Comparison of ENCODE assay signal across 27 cellular contexts in the genomic region with DNA sequence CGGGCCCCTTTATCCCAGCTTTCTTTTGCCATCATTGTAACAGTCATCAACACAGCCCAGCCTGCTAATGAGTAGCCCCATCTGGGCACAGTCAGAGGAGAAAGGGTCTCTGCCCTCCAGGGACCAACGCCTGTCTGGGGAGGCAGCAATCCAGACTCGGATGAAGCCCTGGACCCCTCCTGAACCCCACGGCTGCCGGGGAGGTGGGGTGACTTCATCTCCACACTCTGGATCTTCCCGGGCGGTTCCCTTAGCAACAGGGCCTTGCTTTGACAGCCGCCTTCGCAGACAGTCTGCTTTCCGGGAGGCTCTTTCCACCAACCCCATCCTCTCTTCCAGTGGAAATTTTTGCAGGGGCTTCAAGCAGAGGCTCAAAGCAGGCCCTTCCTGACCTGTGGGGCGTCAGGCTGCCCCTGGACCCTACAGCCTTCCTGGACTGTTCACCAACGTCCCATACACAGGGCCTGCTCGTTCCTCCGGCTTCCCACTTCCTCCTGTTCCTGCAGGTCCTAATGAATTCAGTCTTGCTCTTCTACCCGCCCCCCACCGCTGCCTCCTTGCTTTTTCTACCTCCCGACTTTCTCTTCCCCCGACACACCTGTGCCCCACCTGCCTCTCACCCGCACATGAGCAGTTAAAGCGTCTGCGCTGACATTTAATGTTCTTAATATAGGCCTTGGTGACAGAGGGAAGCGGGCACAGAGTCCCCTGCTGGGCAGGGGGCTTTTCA.
A peak's percentile ranks its signal among the peaks of the same experiment; 100 is the strongest.
DNase-seq lines count a peak whose midpoint lies in the region; ATAC-seq and TF ChIP-seq lines count a peak whose summit lies in the region.
"Had no signal": no experiment of that assay in that cellular context is flagged by ENCODE, and none has a peak within 500 bp of the region (broad histone marks: within the 10 kb centered on the region; RNA-seq: fewer than 3 reads in every experiment).

No MANE protein-coding gene starts in this region.

- no peak for TF ChIP-seq CTCF in chondrocyte (IDR thresholded peaks at IDR 0.05)

- H3K4me1 Mint-ChIP-seq in activated CD4-positive, alpha-beta T cell treated with anti-CD3 and anti-CD28 coated beads, Interleukin-2, amount 10 ng/mL, durations not matched to agents 24 days and 14 days, result no peaks in the 10 kb centered on the region
- no peaks in the 10 kb centered on the region for H3K4me1 Mint-ChIP-seq in chondrocyte (ENCODE audit: low read depth)
- H3K4me1 Mint-ChIP-seq: naive thymus-derived CD4-positive, alpha-beta T cell had no signal

- peak; percentile 32 for DNase-seq in activated CD4-positive, alpha-beta T cell treated with anti-CD3 and anti-CD28 coated beads, Interleukin-2, amount 10 ng/mL, durations not matched to agents 24 days and 14 days
- DNase-seq in activated CD4-positive, alpha-beta T cell treated with anti-CD3 and anti-CD28 coated beads, Interleukin-2, amount 50 U/mL, for 48 hours, result no peak
- peak; percentile 63 for DNase-seq in chondrocyte (ENCODE audit: low spot score)
- DNase-seq in middle frontal gyrus (ENCODE audit: extremely low spot score, low spot score), result peak; percentile 29
- peak; percentile 22 for DNase-seq in superior temporal gyrus (ENCODE audit: extremely low spot score)
- no peak for DNase-seq in NCI-H2196 treated with DMSO at 0.1 percent for 48 hours (lab: John Stamatoyannopoulos, UW; ENCODE audit: unreplicated experiment)
- DNase-seq: activated CD4-positive, alpha-beta T cell treated with anti-CD3 and anti-CD28 coated beads, Interleukin-2, amount 50 U/mL, for 1 hour; activated T-cell treated with anti-CD3 and anti-CD28 coated beads for 4 hours; AML-193; amniotic stem cell; DMS153; KBM-7; MG63; naive thymus-derived CD4-positive, alpha-beta T cell; NCI-H1436 treated with DMSO at 0.1 percent for 48 hours; NCI-H2107; NCI-H510A; NK-92 treated with Interleukin-12 subunit alpha and Interleukin-12 subunit beta, amount 100 ng/mL, for 24 hours; pancreas; SHP77; stimulated activated naive CD8-positive, alpha-beta T cell treated with anti-CD3 and anti-CD28 coated beads, Interleukin-15, Interleukin-2, amounts not matched to agents 100 U/mL and 50 U/mL, for 24 hours; T1000 had no signal

- no peak overlapping the region for H3K27ac Mint-ChIP-seq in activated CD4-positive, alpha-beta T cell treated with anti-CD3 and anti-CD28 coated beads, Interleukin-2, amount 10 ng/mL, durations not matched to agents 24 days and 14 days
- H3K27ac Mint-ChIP-seq in chondrocyte (ENCODE audit: unreplicated experiment), result no peak overlapping the region
- H3K27ac Mint-ChIP-seq: dendritic cell treated with granulocyte-macrophage colony-stimulating factor and Interleukin-4, amounts not matched to agents 40 ng/mL and 50 ng/mL, for 4 days; GM23338; naive thymus-derived CD4-positive, alpha-beta T cell had no signal

- no peak overlapping the region for H3K4me3 Mint-ChIP-seq in activated CD4-positive, alpha-beta T cell treated with anti-CD3 and anti-CD28 coated beads, Interleukin-2, amount 10 ng/mL, durations not matched to agents 24 days and 14 days
- H3K4me3 Mint-ChIP-seq in chondrocyte (ENCODE audit: unreplicated experiment), result no peak overlapping the region
- H3K4me3 Mint-ChIP-seq: dendritic cell treated with granulocyte-macrophage colony-stimulating factor and Interleukin-4, amounts not matched to agents 40 ng/mL and 50 ng/mL, for 4 days; GM23338; naive thymus-derived CD4-positive, alpha-beta T cell had no signal

- H3K9me3 Mint-ChIP-seq in activated CD4-positive, alpha-beta T cell treated with anti-CD3 and anti-CD28 coated beads, Interleukin-2, amount 10 ng/mL, durations not matched to agents 24 days and 14 days, result no peaks in the 10 kb centered on the region
- no peaks in the 10 kb centered on the region for H3K9me3 Mint-ChIP-seq in chondrocyte (ENCODE audit: low read depth)
- H3K9me3 Mint-ChIP-seq: dendritic cell treated with granulocyte-macrophage colony-stimulating factor and Interleukin-4, amounts not matched to agents 40 ng/mL and 50 ng/mL, for 4 days; GM23338 had no signal

- ATAC-seq in HG03108 (IDR thresholded peaks at IDR 0.05; ENCODE audit: unreplicated experiment) (no peak), HG02938 (IDR thresholded peaks at IDR 0.05; ENCODE audit: unreplicated experiment) (no peak)
- ATAC-seq: GM23338; naive thymus-derived CD4-positive, alpha-beta T cell; pancreas; sciatic nerve; stimulated activated naive CD8-positive, alpha-beta T cell treated with anti-CD3 and anti-CD28 coated beads, Interleukin-15, Interleukin-2, amounts not matched to agents 100 U/mL and 50 U/mL, for 24 hours had no signal

- no peaks in the 10 kb centered on the region for H3K36me3 Mint-ChIP-seq in activated CD4-positive, alpha-beta T cell treated with anti-CD3 and anti-CD28 coated beads, Interleukin-2, amount 10 ng/mL, durations not matched to agents 24 days and 14 days (ENCODE audit: low read depth)
- H3K36me3 Mint-ChIP-seq in chondrocyte (ENCODE audit: low read depth), result peaks cover 2% of the 10 kb centered on the region
- H3K36me3 Mint-ChIP-seq: naive thymus-derived CD4-positive, alpha-beta T cell had no signal

- H3K27me3 Mint-ChIP-seq in activated CD4-positive, alpha-beta T cell treated with anti-CD3 and anti-CD28 coated beads, Interleukin-2, amount 10 ng/mL, durations not matched to agents 24 days and 14 days, result peaks cover 6% of the 10 kb centered on the region
- peaks cover 35% of the 10 kb centered on the region for H3K27me3 Mint-ChIP-seq in chondrocyte (ENCODE audit: low read depth)

- intact Hi-C loops in activated CD4-positive, alpha-beta T cell treated with anti-CD3 and anti-CD28 coated beads, Interleukin-2, amount 10 ng/mL, durations not matched to agents 24 days and 14 days (cut with micrococcal nuclease), result no loop called here

Comparison
In these comparisons a context has a peak if more than half of its experiments do, and no peak if none do; other contexts are left out.
1. DNase-seq: peak in activated CD4-positive, alpha-beta T cell treated with anti-CD3 and anti-CD28 coated beads, Interleukin-2, amount 10 ng/mL, durations not matched to agents 24 days and 14 days (single experiment), chondrocyte (single experiment), middle frontal gyrus (single experiment) and superior temporal gyrus (single experiment); none in activated CD4-positive, alpha-beta T cell treated with anti-CD3 and anti-CD28 coated beads, Interleukin-2, amount 50 U/mL, for 48 hours (0 of 2) and NCI-H2196 treated with DMSO at 0.1 percent for 48 hours (single experiment).